In the genomic region with DNA sequence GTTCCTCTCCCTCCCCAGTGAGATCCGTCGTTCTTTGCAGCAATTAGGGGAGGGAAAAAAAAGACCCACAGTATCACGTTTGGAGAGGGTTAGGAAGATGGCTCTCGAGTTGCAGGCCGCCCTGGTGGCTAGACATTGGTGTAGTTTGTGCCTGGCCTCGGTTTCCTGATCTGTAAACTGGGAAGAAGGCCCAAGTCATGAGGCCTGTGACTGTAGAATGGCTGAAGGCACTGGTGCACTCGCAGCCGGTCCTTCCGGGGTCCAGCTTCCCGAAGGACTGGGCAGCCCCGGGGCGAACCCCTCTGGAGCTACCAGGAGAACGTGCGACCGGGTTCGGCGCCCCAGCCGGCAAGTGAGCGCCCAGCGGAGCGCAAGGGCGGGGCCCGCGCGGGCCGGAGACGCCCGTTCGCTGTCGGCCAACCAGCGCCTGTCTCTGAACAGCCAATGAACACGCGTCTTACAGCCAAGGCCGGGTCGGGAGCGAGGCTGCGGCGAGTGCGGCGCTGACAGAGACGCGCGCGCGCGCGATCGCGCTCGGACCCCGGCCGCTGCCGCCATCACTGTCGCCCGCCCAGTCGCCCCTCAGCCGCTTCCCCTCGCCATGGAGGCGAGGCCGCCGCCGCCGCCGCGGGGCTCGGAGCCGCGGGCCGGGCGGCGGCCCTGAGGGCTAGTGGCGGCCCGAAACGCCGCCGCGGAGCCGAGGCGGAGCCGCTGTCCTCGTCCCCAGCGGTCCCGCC, we compare ENCODE assay signal across 1 cellular context.
A peak's percentile ranks its signal among the peaks of the same experiment; 100 is the strongest.
TF ChIP-seq lines count a peak whose summit lies in the region.

A gene with protein sequence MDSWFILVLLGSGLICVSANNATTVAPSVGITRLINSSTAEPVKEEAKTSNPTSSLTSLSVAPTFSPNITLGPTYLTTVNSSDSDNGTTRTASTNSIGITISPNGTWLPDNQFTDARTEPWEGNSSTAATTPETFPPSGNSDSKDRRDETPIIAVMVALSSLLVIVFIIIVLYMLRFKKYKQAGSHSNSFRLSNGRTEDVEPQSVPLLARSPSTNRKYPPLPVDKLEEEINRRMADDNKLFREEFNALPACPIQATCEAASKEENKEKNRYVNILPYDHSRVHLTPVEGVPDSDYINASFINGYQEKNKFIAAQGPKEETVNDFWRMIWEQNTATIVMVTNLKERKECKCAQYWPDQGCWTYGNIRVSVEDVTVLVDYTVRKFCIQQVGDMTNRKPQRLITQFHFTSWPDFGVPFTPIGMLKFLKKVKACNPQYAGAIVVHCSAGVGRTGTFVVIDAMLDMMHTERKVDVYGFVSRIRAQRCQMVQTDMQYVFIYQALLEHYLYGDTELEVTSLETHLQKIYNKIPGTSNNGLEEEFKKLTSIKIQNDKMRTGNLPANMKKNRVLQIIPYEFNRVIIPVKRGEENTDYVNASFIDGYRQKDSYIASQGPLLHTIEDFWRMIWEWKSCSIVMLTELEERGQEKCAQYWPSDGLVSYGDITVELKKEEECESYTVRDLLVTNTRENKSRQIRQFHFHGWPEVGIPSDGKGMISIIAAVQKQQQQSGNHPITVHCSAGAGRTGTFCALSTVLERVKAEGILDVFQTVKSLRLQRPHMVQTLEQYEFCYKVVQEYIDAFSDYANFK (plus strand): TSS at position 472 of the 737 bp plus-strand sequence. CDS start 90,797 bp downstream, outside the sequence.

TF ChIP-seq in HEK293, 187 proteins besides CTCF, POLR2A, EP300 and RAD21 (continued from another document and continues in another):
- TF ChIP-seq, protein P1, sequence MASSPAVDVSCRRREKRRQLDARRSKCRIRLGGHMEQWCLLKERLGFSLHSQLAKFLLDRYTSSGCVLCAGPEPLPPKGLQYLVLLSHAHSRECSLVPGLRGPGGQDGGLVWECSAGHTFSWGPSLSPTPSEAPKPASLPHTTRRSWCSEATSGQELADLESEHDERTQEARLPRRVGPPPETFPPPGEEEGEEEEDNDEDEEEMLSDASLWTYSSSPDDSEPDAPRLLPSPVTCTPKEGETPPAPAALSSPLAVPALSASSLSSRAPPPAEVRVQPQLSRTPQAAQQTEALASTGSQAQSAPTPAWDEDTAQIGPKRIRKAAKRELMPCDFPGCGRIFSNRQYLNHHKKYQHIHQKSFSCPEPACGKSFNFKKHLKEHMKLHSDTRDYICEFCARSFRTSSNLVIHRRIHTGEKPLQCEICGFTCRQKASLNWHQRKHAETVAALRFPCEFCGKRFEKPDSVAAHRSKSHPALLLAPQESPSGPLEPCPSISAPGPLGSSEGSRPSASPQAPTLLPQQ (tag by site-specific recombination; IDR thresholded peaks at IDR 0.05): peak; percentile 67
- TF ChIP-seq IKZF3 (tag by site-specific recombination; IDR thresholded peaks at IDR 0.05) (no peak), HOXC10 (CRISPR knock-in tag; IDR thresholded peaks at IDR 0.05) (peak; percentile 43; the same call in 1 of the 2 replicates), YY2 (tag by site-specific recombination; IDR thresholded peaks at IDR 0.05) (no peak), ZNF621 (tag by site-specific recombination; IDR thresholded peaks at IDR 0.05) (no peak), BCL11A (tag by site-specific recombination; IDR thresholded peaks at IDR 0.05; ENCODE audit: low read depth) (no peak), ZNF19 (tag by site-specific recombination; IDR thresholded peaks at IDR 0.05; ENCODE audit: low read depth) (no peak), ZNF416 (tag by site-specific recombination; IDR thresholded peaks at IDR 0.05) (no peak), ZNF792 (tag by site-specific recombination; IDR thresholded peaks at IDR 0.05) (no peak), GFI1B (tag by site-specific recombination; IDR thresholded peaks at IDR 0.05) (no peak), TCF7L2 (IDR thresholded peaks at IDR 0.05; ENCODE audit: borderline replicate concordance, low read depth, low read length) (no peak), ZNF571 (tag by site-specific recombination; IDR thresholded peaks at IDR 0.05) (no peak), MEIS1 (CRISPR knock-in tag; IDR thresholded peaks at IDR 0.05; ENCODE audit: borderline replicate concordance) (no peak), SCRT2 (tag by site-specific recombination; IDR thresholded peaks at IDR 0.05) (no peak), ZSCAN23 (tag by site-specific recombination; IDR thresholded peaks at IDR 0.05) (0 out of 2 replicates have a peak, but pooled peaks have one; percentile 42), ZNF785 (tag by site-specific recombination; IDR thresholded peaks at IDR 0.05) (no peak), ZNF596 (tag by site-specific recombination; IDR thresholded peaks at IDR 0.05) (no peak), ZNF660 (tag by site-specific recombination; IDR thresholded peaks at IDR 0.05) (no peak), ZNF132 (tag by site-specific recombination; IDR thresholded peaks at IDR 0.05; ENCODE audit: borderline replicate concordance) (no peak), ZNF558 (tag by site-specific recombination; IDR thresholded peaks at IDR 0.05) (no peak), ZNF302 (tag by site-specific recombination; IDR thresholded peaks at IDR 0.05; ENCODE audit: low read depth) (no peak), ZNF670 (tag by site-specific recombination; IDR thresholded peaks at IDR 0.05; ENCODE audit: low read depth) (no peak), ZBTB17 (tag by site-specific recombination; IDR thresholded peaks at IDR 0.05) (peak; percentile 46), ZNF211 (tag by site-specific recombination; IDR thresholded peaks at IDR 0.05; ENCODE audit: low read depth) (no peak), ZNF610 (tag by site-specific recombination; IDR thresholded peaks at IDR 0.05; ENCODE audit: borderline replicate concordance) (peak; percentile 85), GLI2 (tag by site-specific recombination; IDR thresholded peaks at IDR 0.05; ENCODE audit: borderline replicate concordance, low read depth) (no peak), ZNF114 (tag by site-specific recombination; IDR thresholded peaks at IDR 0.05) (no peak), YY1 (tag by site-specific recombination; IDR thresholded peaks at IDR 0.05) (peak; percentile 6; the same call in 1 of the 2 replicates)
- TF ChIP-seq, protein P2, sequence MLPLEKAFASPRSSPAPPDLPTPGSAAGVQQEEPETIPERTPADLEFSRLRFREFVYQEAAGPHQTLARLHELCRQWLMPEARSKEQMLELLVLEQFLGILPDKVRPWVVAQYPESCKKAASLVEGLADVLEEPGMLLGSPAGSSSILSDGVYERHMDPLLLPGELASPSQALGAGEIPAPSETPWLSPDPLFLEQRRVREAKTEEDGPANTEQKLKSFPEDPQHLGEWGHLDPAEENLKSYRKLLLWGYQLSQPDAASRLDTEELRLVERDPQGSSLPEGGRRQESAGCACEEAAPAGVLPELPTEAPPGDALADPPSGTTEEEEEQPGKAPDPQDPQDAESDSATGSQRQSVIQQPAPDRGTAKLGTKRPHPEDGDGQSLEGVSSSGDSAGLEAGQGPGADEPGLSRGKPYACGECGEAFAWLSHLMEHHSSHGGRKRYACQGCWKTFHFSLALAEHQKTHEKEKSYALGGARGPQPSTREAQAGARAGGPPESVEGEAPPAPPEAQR (tag by site-specific recombination; IDR thresholded peaks at IDR 0.05): no peak
- TF ChIP-seq, protein P3, sequence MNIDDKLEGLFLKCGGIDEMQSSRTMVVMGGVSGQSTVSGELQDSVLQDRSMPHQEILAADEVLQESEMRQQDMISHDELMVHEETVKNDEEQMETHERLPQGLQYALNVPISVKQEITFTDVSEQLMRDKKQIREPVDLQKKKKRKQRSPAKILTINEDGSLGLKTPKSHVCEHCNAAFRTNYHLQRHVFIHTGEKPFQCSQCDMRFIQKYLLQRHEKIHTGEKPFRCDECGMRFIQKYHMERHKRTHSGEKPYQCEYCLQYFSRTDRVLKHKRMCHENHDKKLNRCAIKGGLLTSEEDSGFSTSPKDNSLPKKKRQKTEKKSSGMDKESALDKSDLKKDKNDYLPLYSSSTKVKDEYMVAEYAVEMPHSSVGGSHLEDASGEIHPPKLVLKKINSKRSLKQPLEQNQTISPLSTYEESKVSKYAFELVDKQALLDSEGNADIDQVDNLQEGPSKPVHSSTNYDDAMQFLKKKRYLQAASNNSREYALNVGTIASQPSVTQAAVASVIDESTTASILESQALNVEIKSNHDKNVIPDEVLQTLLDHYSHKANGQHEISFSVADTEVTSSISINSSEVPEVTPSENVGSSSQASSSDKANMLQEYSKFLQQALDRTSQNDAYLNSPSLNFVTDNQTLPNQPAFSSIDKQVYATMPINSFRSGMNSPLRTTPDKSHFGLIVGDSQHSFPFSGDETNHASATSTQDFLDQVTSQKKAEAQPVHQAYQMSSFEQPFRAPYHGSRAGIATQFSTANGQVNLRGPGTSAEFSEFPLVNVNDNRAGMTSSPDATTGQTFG (tag by site-specific recombination; IDR thresholded peaks at IDR 0.05; ENCODE audit: borderline replicate concordance): no peak
- TF ChIP-seq, protein P4, sequence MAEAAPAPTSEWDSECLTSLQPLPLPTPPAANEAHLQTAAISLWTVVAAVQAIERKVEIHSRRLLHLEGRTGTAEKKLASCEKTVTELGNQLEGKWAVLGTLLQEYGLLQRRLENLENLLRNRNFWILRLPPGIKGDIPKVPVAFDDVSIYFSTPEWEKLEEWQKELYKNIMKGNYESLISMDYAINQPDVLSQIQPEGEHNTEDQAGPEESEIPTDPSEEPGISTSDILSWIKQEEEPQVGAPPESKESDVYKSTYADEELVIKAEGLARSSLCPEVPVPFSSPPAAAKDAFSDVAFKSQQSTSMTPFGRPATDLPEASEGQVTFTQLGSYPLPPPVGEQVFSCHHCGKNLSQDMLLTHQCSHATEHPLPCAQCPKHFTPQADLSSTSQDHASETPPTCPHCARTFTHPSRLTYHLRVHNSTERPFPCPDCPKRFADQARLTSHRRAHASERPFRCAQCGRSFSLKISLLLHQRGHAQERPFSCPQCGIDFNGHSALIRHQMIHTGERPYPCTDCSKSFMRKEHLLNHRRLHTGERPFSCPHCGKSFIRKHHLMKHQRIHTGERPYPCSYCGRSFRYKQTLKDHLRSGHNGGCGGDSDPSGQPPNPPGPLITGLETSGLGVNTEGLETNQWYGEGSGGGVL (tag by site-specific recombination; IDR thresholded peaks at IDR 0.05): no peak; the same call in 1 of the 2 replicates
- TF ChIP-seq, protein P5, sequence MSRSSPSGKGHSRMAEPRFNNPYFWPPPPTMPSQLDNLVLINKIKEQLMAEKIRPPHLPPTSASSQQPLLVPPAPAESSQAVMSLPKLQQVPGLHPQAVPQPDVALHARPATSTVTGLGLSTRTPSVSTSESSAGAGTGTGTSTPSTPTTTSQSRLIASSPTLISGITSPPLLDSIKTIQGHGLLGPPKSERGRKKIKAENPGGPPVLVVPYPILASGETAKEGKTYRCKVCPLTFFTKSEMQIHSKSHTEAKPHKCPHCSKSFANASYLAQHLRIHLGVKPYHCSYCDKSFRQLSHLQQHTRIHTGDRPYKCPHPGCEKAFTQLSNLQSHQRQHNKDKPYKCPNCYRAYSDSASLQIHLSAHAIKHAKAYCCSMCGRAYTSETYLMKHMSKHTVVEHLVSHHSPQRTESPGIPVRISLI (tag by site-specific recombination; IDR thresholded peaks at IDR 0.05): no peak
- TF ChIP-seq, protein P6, sequence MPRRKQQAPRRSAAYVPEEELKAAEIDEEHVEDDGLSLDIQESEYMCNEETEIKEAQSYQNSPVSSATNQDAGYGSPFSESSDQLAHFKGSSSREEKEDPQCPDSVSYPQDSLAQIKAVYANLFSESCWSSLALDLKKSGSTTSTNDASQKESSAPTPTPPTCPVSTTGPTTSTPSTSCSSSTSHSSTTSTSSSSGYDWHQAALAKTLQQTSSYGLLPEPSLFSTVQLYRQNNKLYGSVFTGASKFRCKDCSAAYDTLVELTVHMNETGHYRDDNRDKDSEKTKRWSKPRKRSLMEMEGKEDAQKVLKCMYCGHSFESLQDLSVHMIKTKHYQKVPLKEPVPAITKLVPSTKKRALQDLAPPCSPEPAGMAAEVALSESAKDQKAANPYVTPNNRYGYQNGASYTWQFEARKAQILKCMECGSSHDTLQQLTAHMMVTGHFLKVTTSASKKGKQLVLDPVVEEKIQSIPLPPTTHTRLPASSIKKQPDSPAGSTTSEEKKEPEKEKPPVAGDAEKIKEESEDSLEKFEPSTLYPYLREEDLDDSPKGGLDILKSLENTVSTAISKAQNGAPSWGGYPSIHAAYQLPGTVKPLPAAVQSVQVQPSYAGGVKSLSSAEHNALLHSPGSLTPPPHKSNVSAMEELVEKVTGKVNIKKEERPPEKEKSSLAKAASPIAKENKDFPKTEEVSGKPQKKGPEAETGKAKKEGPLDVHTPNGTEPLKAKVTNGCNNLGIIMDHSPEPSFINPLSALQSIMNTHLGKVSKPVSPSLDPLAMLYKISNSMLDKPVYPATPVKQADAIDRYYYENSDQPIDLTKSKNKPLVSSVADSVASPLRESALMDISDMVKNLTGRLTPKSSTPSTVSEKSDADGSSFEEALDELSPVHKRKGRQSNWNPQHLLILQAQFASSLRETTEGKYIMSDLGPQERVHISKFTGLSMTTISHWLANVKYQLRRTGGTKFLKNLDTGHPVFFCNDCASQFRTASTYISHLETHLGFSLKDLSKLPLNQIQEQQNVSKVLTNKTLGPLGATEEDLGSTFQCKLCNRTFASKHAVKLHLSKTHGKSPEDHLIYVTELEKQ (tag by site-specific recombination; IDR thresholded peaks at IDR 0.05; ENCODE audit: borderline replicate concordance): no peak
- TF ChIP-seq, protein P7, sequence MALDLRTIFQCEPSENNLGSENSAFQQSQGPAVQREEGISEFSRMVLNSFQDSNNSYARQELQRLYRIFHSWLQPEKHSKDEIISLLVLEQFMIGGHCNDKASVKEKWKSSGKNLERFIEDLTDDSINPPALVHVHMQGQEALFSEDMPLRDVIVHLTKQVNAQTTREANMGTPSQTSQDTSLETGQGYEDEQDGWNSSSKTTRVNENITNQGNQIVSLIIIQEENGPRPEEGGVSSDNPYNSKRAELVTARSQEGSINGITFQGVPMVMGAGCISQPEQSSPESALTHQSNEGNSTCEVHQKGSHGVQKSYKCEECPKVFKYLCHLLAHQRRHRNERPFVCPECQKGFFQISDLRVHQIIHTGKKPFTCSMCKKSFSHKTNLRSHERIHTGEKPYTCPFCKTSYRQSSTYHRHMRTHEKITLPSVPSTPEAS (tag by site-specific recombination; IDR thresholded peaks at IDR 0.05): no peak
- TF ChIP-seq, protein P8, sequence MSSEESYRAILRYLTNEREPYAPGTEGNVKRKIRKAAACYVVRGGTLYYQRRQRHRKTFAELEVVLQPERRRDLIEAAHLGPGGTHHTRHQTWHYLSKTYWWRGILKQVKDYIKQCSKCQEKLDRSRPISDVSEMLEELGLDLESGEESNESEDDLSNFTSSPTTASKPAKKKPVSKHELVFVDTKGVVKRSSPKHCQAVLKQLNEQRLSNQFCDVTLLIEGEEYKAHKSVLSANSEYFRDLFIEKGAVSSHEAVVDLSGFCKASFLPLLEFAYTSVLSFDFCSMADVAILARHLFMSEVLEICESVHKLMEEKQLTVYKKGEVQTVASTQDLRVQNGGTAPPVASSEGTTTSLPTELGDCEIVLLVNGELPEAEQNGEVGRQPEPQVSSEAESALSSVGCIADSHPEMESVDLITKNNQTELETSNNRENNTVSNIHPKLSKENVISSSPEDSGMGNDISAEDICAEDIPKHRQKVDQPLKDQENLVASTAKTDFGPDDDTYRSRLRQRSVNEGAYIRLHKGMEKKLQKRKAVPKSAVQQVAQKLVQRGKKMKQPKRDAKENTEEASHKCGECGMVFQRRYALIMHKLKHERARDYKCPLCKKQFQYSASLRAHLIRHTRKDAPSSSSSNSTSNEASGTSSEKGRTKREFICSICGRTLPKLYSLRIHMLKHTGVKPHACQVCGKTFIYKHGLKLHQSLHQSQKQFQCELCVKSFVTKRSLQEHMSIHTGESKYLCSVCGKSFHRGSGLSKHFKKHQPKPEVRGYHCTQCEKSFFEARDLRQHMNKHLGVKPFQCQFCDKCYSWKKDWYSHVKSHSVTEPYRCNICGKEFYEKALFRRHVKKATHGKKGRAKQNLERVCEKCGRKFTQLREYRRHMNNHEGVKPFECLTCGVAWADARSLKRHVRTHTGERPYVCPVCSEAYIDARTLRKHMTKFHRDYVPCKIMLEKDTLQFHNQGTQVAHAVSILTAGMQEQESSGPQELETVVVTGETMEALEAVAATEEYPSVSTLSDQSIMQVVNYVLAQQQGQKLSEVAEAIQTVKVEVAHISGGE (tag by site-specific recombination; conservative IDR thresholded peaks at IDR 0.05; ENCODE audit: low read depth): peak; percentile 16
